24 cellular contexts compared by ENCODE assay signal in the genomic region with DNA sequence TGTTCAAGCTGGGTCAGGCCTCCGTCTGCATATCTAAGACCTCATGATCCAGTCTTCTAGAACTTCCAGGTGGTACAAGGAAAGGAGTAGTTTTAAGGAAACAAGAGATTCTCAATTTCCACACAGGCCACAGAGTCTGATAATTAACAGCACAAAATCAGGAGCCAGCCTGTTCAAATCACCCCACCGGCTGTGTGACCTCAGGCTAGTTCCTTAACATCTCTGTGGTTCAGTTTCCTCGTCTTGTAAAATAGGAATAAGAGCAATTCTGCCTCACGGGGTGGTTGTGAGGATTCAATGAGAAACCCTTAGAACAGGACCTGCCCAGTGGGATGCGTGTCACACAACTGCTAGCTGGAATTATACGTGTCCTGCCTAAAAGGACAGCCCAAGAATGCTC.
"Had no signal": no experiment of that assay in that cellular context is flagged by ENCODE, and none has a peak within 500 bp of the region (broad histone marks: within the 10 kb centered on the region; RNA-seq: fewer than 3 reads in every experiment).

No MANE protein-coding gene starts in this region.

- H3K27ac Mint-ChIP-seq: activated B cell treated with CpG ODN at 0.5 μM for 24 hours; activated CD4-positive, alpha-beta T cell treated with anti-CD3 and anti-CD28 coated beads, Interleukin-2, amount 10 ng/mL, durations not matched to agents 24 days and 14 days; activated T-helper 2 cell treated with anti-CD3 and anti-CD28 coated beads, Interferon-gamma antibody, Interleukin-2, Interleukin-4, amounts not matched to agents 10 μg/mL and 5 μg/mL and 100 μg/mL, durations not matched to agents 14 hours and 24 hours and 36 hours; brain had no signal

- H3K9me3 Mint-ChIP-seq: activated B cell treated with CpG ODN at 0.5 μM for 24 hours; activated CD4-positive, alpha-beta T cell treated with anti-CD3 and anti-CD28 coated beads, Interleukin-2, amount 10 ng/mL, durations not matched to agents 24 days and 14 days; activated T-helper 2 cell treated with anti-CD3 and anti-CD28 coated beads, Interferon-gamma antibody, Interleukin-2, Interleukin-4, amounts not matched to agents 10 μg/mL and 5 μg/mL and 100 μg/mL, durations not matched to agents 14 hours and 24 hours and 36 hours; brain; central memory CD8-positive, alpha-beta T cell had no signal

- H3K36me3 Mint-ChIP-seq: brain had no signal

- H3K4me1 Mint-ChIP-seq: brain had no signal

- H3K4me3 Mint-ChIP-seq: activated B cell treated with CpG ODN at 0.5 μM for 24 hours; activated CD4-positive, alpha-beta T cell treated with anti-CD3 and anti-CD28 coated beads, Interleukin-2, amount 10 ng/mL, durations not matched to agents 24 days and 14 days; brain; central memory CD8-positive, alpha-beta T cell had no signal

- DNase-seq: activated B cell treated with CpG ODN at 0.5 μM for 24 hours; activated CD4-positive, alpha-beta T cell treated with anti-CD3 and anti-CD28 coated beads for 1 hour; activated CD4-positive, alpha-beta T cell treated with anti-CD3 and anti-CD28 coated beads, Interleukin-2, amount 10 ng/mL, durations not matched to agents 24 days and 14 days; activated CD4-positive, alpha-beta T cell treated with anti-CD3 and anti-CD28 coated beads, Interleukin-2, amount 50 U/mL, for 48 hours; activated gamma-delta T cell treated with Interleukin-2 at 50 U/mL for 16 hours; activated naive CD4-positive, alpha-beta T cell treated with anti-CD3 and anti-CD28 coated beads, Interleukin-2, amount 50 U/mL, for 16 hours; activated T-cell treated with anti-CD3 and anti-CD28 coated beads for 4 hours; activated T-cell treated with anti-CD3 and anti-CD28 coated beads, Interleukin-2, amount 50 U/mL, for 48 hours; amygdala; Karpas-422; MM.1S; NCI-H1105; NCI-H1436; NCI-H1694 treated with DMSO at 0.1 percent for 48 hours; NCI-H2029 treated with DMSO at 0.1 percent for 48 hours; NCI-H510A treated with DMSO at 0.1 percent for 48 hours; NCI-H69; NK-92 treated with Interleukin-12 subunit alpha and Interleukin-12 subunit beta, amount 100 ng/mL, for 24 hours; SIG-M5; T-helper 2 cell; T1000 had no signal

- H3K27me3 Mint-ChIP-seq: activated B cell treated with CpG ODN at 0.5 μM for 24 hours; activated CD4-positive, alpha-beta T cell treated with anti-CD3 and anti-CD28 coated beads, Interleukin-2, amount 10 ng/mL, durations not matched to agents 24 days and 14 days; brain; central memory CD8-positive, alpha-beta T cell had no signal
